In the genomic region with DNA sequence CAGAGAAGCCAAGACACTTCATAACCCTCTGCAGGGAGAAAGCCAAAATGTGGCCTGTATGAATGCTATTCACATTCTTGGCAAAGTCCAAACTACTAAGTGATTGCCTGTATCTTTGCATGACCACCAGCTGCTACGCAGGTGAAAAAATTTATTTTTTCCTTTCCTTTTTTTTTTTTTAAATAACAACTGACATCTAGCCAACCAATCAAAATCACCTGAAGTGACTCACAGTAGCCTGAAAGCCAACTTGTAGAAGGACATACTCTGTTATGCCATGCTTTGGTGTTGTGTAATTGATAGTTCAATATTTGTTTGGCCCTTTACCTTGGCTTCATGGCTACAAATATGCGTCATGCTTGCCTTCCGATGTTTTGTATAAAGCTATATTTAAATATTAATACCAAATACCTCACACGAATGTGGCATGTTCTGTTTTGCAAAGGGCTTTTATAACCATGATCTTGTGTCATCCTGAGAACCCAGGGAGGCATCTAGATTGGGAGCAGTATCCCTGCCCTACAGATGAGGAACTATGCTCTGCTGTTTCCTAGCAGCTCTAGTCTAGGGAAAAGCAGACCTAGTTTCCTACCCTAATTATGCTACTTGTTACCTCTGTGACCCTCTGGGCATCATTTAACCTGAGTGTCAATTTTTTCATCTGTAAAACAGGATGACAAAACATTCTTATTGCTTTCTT, we compare ENCODE assay signal across 1 cellular context.
TF ChIP-seq lines count a peak whose summit lies in the region.

No MANE protein-coding gene starts in this region.

TF ChIP-seq in HepG2, 621 proteins besides CTCF, POLR2A, EP300 and RAD21 (continued from another document and continues in another):
- TF ChIP-seq, protein P1, sequence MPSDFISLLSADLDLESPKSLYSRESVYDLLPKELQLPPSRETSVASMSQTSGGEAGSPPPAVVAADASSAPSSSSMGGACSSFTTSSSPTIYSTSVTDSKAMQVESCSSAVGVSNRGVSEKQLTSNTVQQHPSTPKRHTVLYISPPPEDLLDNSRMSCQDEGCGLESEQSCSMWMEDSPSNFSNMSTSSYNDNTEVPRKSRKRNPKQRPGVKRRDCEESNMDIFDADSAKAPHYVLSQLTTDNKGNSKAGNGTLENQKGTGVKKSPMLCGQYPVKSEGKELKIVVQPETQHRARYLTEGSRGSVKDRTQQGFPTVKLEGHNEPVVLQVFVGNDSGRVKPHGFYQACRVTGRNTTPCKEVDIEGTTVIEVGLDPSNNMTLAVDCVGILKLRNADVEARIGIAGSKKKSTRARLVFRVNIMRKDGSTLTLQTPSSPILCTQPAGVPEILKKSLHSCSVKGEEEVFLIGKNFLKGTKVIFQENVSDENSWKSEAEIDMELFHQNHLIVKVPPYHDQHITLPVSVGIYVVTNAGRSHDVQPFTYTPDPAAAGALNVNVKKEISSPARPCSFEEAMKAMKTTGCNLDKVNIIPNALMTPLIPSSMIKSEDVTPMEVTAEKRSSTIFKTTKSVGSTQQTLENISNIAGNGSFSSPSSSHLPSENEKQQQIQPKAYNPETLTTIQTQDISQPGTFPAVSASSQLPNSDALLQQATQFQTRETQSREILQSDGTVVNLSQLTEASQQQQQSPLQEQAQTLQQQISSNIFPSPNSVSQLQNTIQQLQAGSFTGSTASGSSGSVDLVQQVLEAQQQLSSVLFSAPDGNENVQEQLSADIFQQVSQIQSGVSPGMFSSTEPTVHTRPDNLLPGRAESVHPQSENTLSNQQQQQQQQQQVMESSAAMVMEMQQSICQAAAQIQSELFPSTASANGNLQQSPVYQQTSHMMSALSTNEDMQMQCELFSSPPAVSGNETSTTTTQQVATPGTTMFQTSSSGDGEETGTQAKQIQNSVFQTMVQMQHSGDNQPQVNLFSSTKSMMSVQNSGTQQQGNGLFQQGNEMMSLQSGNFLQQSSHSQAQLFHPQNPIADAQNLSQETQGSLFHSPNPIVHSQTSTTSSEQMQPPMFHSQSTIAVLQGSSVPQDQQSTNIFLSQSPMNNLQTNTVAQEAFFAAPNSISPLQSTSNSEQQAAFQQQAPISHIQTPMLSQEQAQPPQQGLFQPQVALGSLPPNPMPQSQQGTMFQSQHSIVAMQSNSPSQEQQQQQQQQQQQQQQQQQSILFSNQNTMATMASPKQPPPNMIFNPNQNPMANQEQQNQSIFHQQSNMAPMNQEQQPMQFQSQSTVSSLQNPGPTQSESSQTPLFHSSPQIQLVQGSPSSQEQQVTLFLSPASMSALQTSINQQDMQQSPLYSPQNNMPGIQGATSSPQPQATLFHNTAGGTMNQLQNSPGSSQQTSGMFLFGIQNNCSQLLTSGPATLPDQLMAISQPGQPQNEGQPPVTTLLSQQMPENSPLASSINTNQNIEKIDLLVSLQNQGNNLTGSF (CRISPR knock-in tag; IDR thresholded peaks at IDR 0.05): no peak
- no peak for TF ChIP-seq ZNF564 (CRISPR knock-in tag; IDR thresholded peaks at IDR 0.05)
- TF ChIP-seq CENPX (CRISPR knock-in tag; IDR thresholded peaks at IDR 0.05): no peak
- TF ChIP-seq, protein P2, sequence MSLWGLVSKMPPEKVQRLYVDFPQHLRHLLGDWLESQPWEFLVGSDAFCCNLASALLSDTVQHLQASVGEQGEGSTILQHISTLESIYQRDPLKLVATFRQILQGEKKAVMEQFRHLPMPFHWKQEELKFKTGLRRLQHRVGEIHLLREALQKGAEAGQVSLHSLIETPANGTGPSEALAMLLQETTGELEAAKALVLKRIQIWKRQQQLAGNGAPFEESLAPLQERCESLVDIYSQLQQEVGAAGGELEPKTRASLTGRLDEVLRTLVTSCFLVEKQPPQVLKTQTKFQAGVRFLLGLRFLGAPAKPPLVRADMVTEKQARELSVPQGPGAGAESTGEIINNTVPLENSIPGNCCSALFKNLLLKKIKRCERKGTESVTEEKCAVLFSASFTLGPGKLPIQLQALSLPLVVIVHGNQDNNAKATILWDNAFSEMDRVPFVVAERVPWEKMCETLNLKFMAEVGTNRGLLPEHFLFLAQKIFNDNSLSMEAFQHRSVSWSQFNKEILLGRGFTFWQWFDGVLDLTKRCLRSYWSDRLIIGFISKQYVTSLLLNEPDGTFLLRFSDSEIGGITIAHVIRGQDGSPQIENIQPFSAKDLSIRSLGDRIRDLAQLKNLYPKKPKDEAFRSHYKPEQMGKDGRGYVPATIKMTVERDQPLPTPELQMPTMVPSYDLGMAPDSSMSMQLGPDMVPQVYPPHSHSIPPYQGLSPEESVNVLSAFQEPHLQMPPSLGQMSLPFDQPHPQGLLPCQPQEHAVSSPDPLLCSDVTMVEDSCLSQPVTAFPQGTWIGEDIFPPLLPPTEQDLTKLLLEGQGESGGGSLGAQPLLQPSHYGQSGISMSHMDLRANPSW (CRISPR knock-in tag; IDR thresholded peaks at IDR 0.05; ENCODE audit: borderline replicate concordance): no peak
- TF ChIP-seq, protein P3, sequence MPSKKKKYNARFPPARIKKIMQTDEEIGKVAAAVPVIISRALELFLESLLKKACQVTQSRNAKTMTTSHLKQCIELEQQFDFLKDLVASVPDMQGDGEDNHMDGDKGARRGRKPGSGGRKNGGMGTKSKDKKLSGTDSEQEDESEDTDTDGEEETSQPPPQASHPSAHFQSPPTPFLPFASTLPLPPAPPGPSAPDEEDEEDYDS (CRISPR knock-in tag; IDR thresholded peaks at IDR 0.05): no peak
- no peak for TF ChIP-seq ZNF451 (CRISPR knock-in tag; IDR thresholded peaks at IDR 0.05)
- TF ChIP-seq KLF13 (CRISPR knock-in tag; IDR thresholded peaks at IDR 0.05): no peak
- TF ChIP-seq MED1 (CRISPR knock-in tag; IDR thresholded peaks at IDR 0.05): peak; percentile 98
- TF ChIP-seq, protein P4, sequence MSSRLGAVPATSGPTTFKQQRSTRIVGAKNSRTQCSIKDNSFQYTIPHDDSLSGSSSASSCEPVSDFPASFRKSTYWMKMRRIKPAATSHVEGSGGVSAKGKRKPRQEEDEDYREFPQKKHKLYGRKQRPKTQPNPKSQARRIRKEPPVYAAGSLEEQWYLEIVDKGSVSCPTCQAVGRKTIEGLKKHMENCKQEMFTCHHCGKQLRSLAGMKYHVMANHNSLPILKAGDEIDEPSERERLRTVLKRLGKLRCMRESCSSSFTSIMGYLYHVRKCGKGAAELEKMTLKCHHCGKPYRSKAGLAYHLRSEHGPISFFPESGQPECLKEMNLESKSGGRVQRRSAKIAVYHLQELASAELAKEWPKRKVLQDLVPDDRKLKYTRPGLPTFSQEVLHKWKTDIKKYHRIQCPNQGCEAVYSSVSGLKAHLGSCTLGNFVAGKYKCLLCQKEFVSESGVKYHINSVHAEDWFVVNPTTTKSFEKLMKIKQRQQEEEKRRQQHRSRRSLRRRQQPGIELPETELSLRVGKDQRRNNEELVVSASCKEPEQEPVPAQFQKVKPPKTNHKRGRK (CRISPR knock-in tag; IDR thresholded peaks at IDR 0.05): no peak
- no peak for TF ChIP-seq FOXC1 (CRISPR knock-in tag; IDR thresholded peaks at IDR 0.05; ENCODE audit: borderline replicate concordance)
- TF ChIP-seq, protein P5, sequence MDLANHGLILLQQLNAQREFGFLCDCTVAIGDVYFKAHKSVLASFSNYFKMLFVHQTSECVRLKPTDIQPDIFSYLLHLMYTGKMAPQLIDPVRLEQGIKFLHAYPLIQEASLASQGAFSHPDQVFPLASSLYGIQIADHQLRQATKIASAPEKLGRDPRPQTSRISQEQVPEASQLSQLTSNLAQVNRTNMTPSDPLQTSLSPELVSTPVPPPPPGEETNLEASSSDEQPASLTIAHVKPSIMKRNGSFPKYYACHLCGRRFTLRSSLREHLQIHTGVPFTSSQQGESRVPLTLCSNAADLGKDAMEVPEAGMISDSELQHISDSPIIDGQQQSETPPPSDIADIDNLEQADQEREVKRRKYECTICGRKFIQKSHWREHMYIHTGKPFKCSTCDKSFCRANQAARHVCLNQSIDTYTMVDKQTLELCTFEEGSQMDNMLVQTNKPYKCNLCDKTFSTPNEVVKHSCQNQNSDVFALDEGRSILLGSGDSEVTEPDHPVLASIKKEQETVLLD (CRISPR knock-in tag; IDR thresholded peaks at IDR 0.05; ENCODE audit: low read depth): no peak
- TF ChIP-seq, protein P6, sequence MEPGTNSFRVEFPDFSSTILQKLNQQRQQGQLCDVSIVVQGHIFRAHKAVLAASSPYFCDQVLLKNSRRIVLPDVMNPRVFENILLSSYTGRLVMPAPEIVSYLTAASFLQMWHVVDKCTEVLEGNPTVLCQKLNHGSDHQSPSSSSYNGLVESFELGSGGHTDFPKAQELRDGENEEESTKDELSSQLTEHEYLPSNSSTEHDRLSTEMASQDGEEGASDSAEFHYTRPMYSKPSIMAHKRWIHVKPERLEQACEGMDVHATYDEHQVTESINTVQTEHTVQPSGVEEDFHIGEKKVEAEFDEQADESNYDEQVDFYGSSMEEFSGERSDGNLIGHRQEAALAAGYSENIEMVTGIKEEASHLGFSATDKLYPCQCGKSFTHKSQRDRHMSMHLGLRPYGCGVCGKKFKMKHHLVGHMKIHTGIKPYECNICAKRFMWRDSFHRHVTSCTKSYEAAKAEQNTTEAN (CRISPR knock-in tag; conservative IDR thresholded peaks at IDR 0.05): peak; percentile 84; the same call in 1 of the 2 replicates
- TF ChIP-seq SMAD1 (CRISPR knock-in tag; IDR thresholded peaks at IDR 0.05; ENCODE audit: borderline replicate concordance, low read depth): no peak
- TF ChIP-seq NR2C2 (CRISPR knock-in tag; IDR thresholded peaks at IDR 0.05; ENCODE audit: borderline replicate concordance): peak; percentile 47
- TF ChIP-seq ZNF333 (CRISPR knock-in tag; IDR thresholded peaks at IDR 0.05; ENCODE audit: borderline replicate concordance): no peak
- TF ChIP-seq ERF (CRISPR knock-in tag; IDR thresholded peaks at IDR 0.05): no peak
- TF ChIP-seq NCOA5 (CRISPR knock-in tag; IDR thresholded peaks at IDR 0.05): no peak
- no peak for TF ChIP-seq ZNF891 (CRISPR knock-in tag; IDR thresholded peaks at IDR 0.05)
- TF ChIP-seq GZF1 (CRISPR knock-in tag; IDR thresholded peaks at IDR 0.05): no peak
- TF ChIP-seq, protein P7, sequence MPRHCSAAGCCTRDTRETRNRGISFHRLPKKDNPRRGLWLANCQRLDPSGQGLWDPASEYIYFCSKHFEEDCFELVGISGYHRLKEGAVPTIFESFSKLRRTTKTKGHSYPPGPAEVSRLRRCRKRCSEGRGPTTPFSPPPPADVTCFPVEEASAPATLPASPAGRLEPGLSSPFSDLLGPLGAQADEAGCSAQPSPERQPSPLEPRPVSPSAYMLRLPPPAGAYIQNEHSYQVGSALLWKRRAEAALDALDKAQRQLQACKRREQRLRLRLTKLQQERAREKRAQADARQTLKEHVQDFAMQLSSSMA (CRISPR knock-in tag; IDR thresholded peaks at IDR 0.05): no peak
- TF ChIP-seq, protein P8, sequence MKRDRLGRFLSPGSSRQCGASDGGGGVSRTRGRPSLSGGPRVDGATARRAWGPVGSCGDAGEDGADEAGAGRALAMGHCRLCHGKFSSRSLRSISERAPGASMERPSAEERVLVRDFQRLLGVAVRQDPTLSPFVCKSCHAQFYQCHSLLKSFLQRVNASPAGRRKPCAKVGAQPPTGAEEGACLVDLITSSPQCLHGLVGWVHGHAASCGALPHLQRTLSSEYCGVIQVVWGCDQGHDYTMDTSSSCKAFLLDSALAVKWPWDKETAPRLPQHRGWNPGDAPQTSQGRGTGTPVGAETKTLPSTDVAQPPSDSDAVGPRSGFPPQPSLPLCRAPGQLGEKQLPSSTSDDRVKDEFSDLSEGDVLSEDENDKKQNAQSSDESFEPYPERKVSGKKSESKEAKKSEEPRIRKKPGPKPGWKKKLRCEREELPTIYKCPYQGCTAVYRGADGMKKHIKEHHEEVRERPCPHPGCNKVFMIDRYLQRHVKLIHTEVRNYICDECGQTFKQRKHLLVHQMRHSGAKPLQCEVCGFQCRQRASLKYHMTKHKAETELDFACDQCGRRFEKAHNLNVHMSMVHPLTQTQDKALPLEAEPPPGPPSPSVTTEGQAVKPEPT (CRISPR knock-in tag; IDR thresholded peaks at IDR 0.05; ENCODE audit: low read depth): no peak
- TF ChIP-seq, protein P9, sequence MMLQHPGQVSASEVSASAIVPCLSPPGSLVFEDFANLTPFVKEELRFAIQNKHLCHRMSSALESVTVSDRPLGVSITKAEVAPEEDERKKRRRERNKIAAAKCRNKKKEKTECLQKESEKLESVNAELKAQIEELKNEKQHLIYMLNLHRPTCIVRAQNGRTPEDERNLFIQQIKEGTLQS (CRISPR knock-in tag; IDR thresholded peaks at IDR 0.05): peak; percentile 33; the same call in 1 of the 2 replicates
- TF ChIP-seq ZNF841 (CRISPR knock-in tag; IDR thresholded peaks at IDR 0.05; ENCODE audit: borderline replicate concordance): no peak
- TF ChIP-seq NFIC (IDR thresholded peaks at IDR 0.05; ENCODE audit: low read length): peak; percentile 75; the same call in 1 of the 2 replicates
- TF ChIP-seq, protein P10, sequence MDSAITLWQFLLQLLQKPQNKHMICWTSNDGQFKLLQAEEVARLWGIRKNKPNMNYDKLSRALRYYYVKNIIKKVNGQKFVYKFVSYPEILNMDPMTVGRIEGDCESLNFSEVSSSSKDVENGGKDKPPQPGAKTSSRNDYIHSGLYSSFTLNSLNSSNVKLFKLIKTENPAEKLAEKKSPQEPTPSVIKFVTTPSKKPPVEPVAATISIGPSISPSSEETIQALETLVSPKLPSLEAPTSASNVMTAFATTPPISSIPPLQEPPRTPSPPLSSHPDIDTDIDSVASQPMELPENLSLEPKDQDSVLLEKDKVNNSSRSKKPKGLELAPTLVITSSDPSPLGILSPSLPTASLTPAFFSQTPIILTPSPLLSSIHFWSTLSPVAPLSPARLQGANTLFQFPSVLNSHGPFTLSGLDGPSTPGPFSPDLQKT (CRISPR knock-in tag; IDR thresholded peaks at IDR 0.05; ENCODE audit: borderline replicate concordance): no peak
- peak; percentile 38; the same call in 1 of the 2 replicates for TF ChIP-seq ZNF331 (CRISPR knock-in tag; IDR thresholded peaks at IDR 0.05)
- TF ChIP-seq ZNF224 (CRISPR knock-in tag; IDR thresholded peaks at IDR 0.05): no peak
- no peak; the same call in 1 of the 2 replicates for TF ChIP-seq PHF21A (CRISPR knock-in tag; IDR thresholded peaks at IDR 0.05)
- TF ChIP-seq CREM (IDR thresholded peaks at IDR 0.05): peak; percentile 66
- TF ChIP-seq CREM (CRISPR knock-in tag; IDR thresholded peaks at IDR 0.05): no peak
- TF ChIP-seq ZFY (CRISPR knock-in tag; IDR thresholded peaks at IDR 0.05): 0 out of 2 replicates have a peak, but pooled peaks have one; percentile 16
- 0 out of 2 replicates have a peak, but pooled peaks have one; percentile 49 for TF ChIP-seq PRMT3 (CRISPR knock-in tag; IDR thresholded peaks at IDR 0.05; ENCODE audit: borderline replicate concordance, low read depth)
- TF ChIP-seq, protein P11, sequence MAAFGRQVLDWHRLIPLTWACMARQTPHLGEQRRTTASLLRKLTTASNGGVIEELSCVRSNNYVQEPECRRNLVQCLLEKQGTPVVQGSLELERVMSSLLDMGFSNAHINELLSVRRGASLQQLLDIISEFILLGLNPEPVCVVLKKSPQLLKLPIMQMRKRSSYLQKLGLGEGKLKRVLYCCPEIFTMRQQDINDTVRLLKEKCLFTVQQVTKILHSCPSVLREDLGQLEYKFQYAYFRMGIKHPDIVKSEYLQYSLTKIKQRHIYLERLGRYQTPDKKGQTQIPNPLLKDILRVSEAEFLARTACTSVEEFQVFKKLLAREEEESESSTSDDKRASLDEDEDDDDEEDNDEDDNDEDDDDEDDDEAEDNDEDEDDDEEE (CRISPR knock-in tag; IDR thresholded peaks at IDR 0.05): no peak
- TF ChIP-seq ZNF431 (CRISPR knock-in tag; IDR thresholded peaks at IDR 0.05; ENCODE audit: borderline replicate concordance, low read depth): no peak
- TF ChIP-seq KDM3A (CRISPR knock-in tag; IDR thresholded peaks at IDR 0.05; ENCODE audit: low read depth): no peak
- TF ChIP-seq, protein P12, sequence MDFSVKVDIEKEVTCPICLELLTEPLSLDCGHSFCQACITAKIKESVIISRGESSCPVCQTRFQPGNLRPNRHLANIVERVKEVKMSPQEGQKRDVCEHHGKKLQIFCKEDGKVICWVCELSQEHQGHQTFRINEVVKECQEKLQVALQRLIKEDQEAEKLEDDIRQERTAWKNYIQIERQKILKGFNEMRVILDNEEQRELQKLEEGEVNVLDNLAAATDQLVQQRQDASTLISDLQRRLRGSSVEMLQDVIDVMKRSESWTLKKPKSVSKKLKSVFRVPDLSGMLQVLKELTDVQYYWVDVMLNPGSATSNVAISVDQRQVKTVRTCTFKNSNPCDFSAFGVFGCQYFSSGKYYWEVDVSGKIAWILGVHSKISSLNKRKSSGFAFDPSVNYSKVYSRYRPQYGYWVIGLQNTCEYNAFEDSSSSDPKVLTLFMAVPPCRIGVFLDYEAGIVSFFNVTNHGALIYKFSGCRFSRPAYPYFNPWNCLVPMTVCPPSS (IDR thresholded peaks at IDR 0.05): no peak
